In genomic region chr12:92134638-92135274, GRCh38 we compare ENCODE assay signal across 8 cellular contexts. TPM values are rescaled to one million over a fixed set of nuclear protein-coding genes. Genes with fewer than 3 reads are reported as not detected.
DNase-seq lines count a peak whose midpoint lies in the region; ATAC-seq and TF ChIP-seq lines count a peak whose summit lies in the region.

No MANE protein-coding gene starts in this region.

- H3K4me2 ChIP-seq in skeletal muscle satellite cell (ENCODE audit: low read length), result peak overlapping the region; percentile 71

- H3K9ac ChIP-seq in colonic mucosa (ENCODE audit: low read depth in 2 of 2, low read length in 2 of 2) (peak overlapping the region in 1 of 2 donors; percentile 44), skeletal muscle satellite cell (ENCODE audit: low read depth, low read length) (peak overlapping the region; percentile 54)

- H3K27ac ChIP-seq in colonic mucosa (peak overlapping the region; percentile 68), dorsolateral prefrontal cortex (peak overlapping the region in 26 of 59 donors; percentile 5 to 71 (median 43))

- peaks cover 21% of the 10 kb centered on the region for H3K4me1 ChIP-seq in colonic mucosa
- peaks cover 80% of the 10 kb centered on the region for H3K4me1 ChIP-seq in skeletal muscle satellite cell (ENCODE audit: control insufficient read depth, insufficient read depth, low read length)

- DNase-seq in GM12865 (ENCODE audit: low read depth) (peak; percentile 58), NOMO-1 treated with dmso at 0.1 percent for 144 hours (lab: John Stamatoyannopoulos, UW; ENCODE audit: unreplicated experiment) (peak; percentile 16), colonic mucosa (no peak), dorsolateral prefrontal cortex (no peak), HK-2 (ENCODE audit: unreplicated experiment) (no peak), HEK293T (ENCODE audit: extremely low spot score) (no peak)

- H3K36me3 ChIP-seq in colonic mucosa (no peaks in the 10 kb centered on the region), skeletal muscle satellite cell (ENCODE audit: insufficient read depth, low read length) (no peaks in the 10 kb centered on the region)

- CTCF ChIA-PET in HEK293T (lab: Yijun Ruan, JAX), result no interaction called here

- H3K27me3 ChIP-seq in colonic mucosa, result no peaks in the 10 kb centered on the region
- no peaks in the 10 kb centered on the region for H3K27me3 ChIP-seq in skeletal muscle satellite cell (ENCODE audit: control insufficient read depth, insufficient read depth, low read length)
- no peaks in the 10 kb centered on the region for H3K27me3 ChIP-seq in dorsolateral prefrontal cortex

- intact Hi-C loops in colonic mucosa (cut with DNase I) (no loop called here), dorsolateral prefrontal cortex (cut with DNase I) (loop anchor here in 1 of 2 donors (10.0 kb wide), 1 partner anchor 70 kb away; no protein-coding TSS in a partner anchor)

- H3K4me3 ChIP-seq in GM12865 (ENCODE audit: low read depth, low read length), result peak overlapping the region; percentile 30
- no peak overlapping the region for H3K4me3 ChIP-seq in colonic mucosa
- H3K4me3 ChIP-seq in skeletal muscle satellite cell (ENCODE audit: low read length), result peak overlapping the region; percentile 18
- peak overlapping the region in 9 of 59 donors; percentile 1 to 95 (median 4) for H3K4me3 ChIP-seq in dorsolateral prefrontal cortex

- no peak for ATAC-seq in HG02798 (IDR thresholded peaks at IDR 0.05; ENCODE audit: poor library complexity, unreplicated experiment)

- no peak for TF ChIP-seq CTCF in GM12865 (IDR thresholded peaks at IDR 0.05; ENCODE audit: insufficient read depth, low read depth, low read length, missing control alignments)
- no peak for TF ChIP-seq CTCF in colonic mucosa (IDR thresholded peaks at IDR 0.05)
- no peak for TF ChIP-seq CTCF in dorsolateral prefrontal cortex (IDR thresholded peaks at IDR 0.05 in 54 of 56, conservative IDR thresholded peaks at IDR 0.05 in 2 of 56; ENCODE audit: low read depth in 1 of 56, partially characterized antibody in 56 of 56)

- H3K9me3 ChIP-seq in colonic mucosa (no peaks in the 10 kb centered on the region), skeletal muscle satellite cell (replicated peaks; ENCODE audit: low read length) (no peaks in the 10 kb centered on the region)

- POLR2A ChIA-PET in HEK293T (lab: Yijun Ruan, JAX), result interaction anchor here (4.2 kb wide), 1 partner anchor 10 kb away, joined by 48 read pairs; the partner anchor contains the start of gene BTG1

TF ChIP-seq in HEK293T, 16 proteins besides CTCF, POLR2A, EP300 and RAD21:
- TF ChIP-seq FOXA1 (IDR thresholded peaks at IDR 0.05) (no peak), BHLHE40 (IDR thresholded peaks at IDR 0.05; ENCODE audit: borderline replicate concordance) (no peak), FOXM1 (IDR thresholded peaks at IDR 0.05; ENCODE audit: borderline replicate concordance) (no peak), TARDBP (IDR thresholded peaks at IDR 0.05) (no peak), ZNF384 (IDR thresholded peaks at IDR 0.05) (no peak), L3MBTL2 (conservative IDR thresholded peaks at IDR 0.05) (no peak), ELF4 (IDR thresholded peaks at IDR 0.05) (no peak), FOXK2 (IDR thresholded peaks at IDR 0.05) (no peak), LEF1 (IDR thresholded peaks at IDR 0.05; ENCODE audit: borderline replicate concordance) (no peak), HDGF (IDR thresholded peaks at IDR 0.05; ENCODE audit: borderline replicate concordance) (no peak), NFRKB (IDR thresholded peaks at IDR 0.05) (no peak), ARNT (IDR thresholded peaks at IDR 0.05) (no peak), PKNOX1 (IDR thresholded peaks at IDR 0.05) (no peak), SUZ12 (IDR thresholded peaks at IDR 0.05) (no peak), SP1 (IDR thresholded peaks at IDR 0.05) (no peak), CTBP1 (IDR thresholded peaks at IDR 0.05; ENCODE audit: borderline replicate concordance) (no peak)

RNA-seq across cellular contexts. Expression of gene BTG1, which starts 10.9 kb away (rescaled TPM):
- 100 to 1,000 TPM in 1 of 2 donors, 10 to 100 TPM in 1; 87.1 to 152 TPM for total RNA-seq in colonic mucosa
- total RNA-seq in skeletal muscle satellite cell (2012; rRNA removed), result 9.8 and 10.9 TPM in 2 replicates
- total RNA-seq in dorsolateral prefrontal cortex, result 10 to 100 TPM; 23.7 to 85.7 (median 42.5) TPM

Comparison
In these comparisons a context has a peak if more than half of its experiments do, and no peak if none do; other contexts are left out.
1. DNase-seq: peak in GM12865 (single experiment) and NOMO-1 treated with dmso at 0.1 percent for 144 hours (single experiment); none in colonic mucosa (single experiment), dorsolateral prefrontal cortex (0 of 10), HK-2 (single experiment) and HEK293T (single experiment).